ENCODE assay signal across 8 cellular contexts in the genomic region with DNA sequence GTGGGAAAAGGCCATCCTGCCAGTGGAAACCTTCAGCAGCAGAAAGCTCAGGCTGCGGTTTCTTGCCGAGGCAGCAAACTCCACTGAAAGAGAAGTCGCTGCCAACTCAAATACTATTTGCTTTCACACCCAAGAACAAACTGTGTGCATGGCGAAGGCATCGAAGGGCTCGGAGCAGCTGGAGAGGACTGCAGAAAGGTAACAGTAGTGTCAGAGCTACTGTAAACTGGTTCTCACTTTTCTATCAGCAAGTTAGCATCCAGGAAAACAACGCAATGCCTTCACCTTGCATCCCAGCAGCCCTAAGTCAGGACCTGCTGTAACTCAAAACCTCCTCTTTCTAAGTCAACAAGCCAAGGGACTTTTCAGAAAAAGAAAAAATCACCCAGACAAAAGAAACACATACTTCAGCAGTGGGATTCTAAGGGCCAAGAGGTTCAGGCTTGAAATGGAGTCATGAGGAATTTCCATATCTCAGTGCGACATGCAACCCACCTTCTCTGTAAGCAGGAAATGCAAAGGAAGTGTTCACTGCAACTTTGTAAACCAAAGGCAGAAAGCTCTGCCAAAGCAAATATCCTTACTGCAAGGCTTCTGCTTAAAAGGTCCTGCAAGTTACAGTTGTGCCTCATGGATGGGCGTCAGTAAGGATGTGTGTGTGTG.
DNase-seq lines count a peak whose midpoint lies in the region; ATAC-seq and TF ChIP-seq lines count a peak whose summit lies in the region.

No MANE protein-coding gene starts in this region.

- H3K27ac Mint-ChIP-seq in natural killer cell = peak overlapping the region; percentile 38 to 44

- peaks cover 28 to 33% of the 10 kb centered on the region in 2 donors for H3K4me1 Mint-ChIP-seq in natural killer cell

- peak overlapping the region; percentile 64 for H3K4me3 Mint-ChIP-seq in natural killer cell

- CTCF ChIA-PET in A673 (lab: Charles Lee) = no interaction called here

- POLR2A ChIA-PET in A673 (lab: Charles Lee; ENCODE audit: low non-redundant PET) = no interaction called here

- no TSS peak for BruUV-seq in A673 (replicated peaks; lab: Mats Ljungman, UMichigan)

- TF ChIP-seq CTCF in natural killer cell (IDR thresholded peaks at IDR 0.05) (no peak), A673 (conservative IDR thresholded peaks at IDR 0.05; ENCODE audit: low read depth, low read length) (no peak)

- peak; percentile 33 for ATAC-seq in esophagus mucosa
- peak in 2 of 3 donors; percentile 11 to 27 for ATAC-seq in natural killer cell
- no peak for ATAC-seq in HG02884 (IDR thresholded peaks at IDR 0.05; ENCODE audit: unreplicated experiment)

- DNase-seq in activated effector memory CD4-positive, alpha-beta T cell treated with anti-CD3 and anti-CD28 coated beads, Interleukin-2, amount 50 U/mL, for 16 hours = peak; percentile 66
- DNase-seq in activated effector memory CD4-positive, alpha-beta T cell treated with Interleukin-2 at 50 U/mL for 16 hours = no peak
- DNase-seq in UCSD-AML1 (lab: John Stamatoyannopoulos, UW; ENCODE audit: unreplicated experiment) (peak; percentile 77), natural killer cell (no peak), GM19238 (ENCODE audit: insufficient read length, low spot score) (no peak), A673 (ENCODE audit: low spot score) (no peak)

- H3K27me3 Mint-ChIP-seq in natural killer cell (ENCODE audit: low read depth in 2 of 2) = no peaks in the 10 kb centered on the region

- no peaks in the 10 kb centered on the region for H3K9me3 ChIP-seq in A673 (ENCODE audit: low read depth, low read length, poor library complexity, severe bottlenecking)

- H3K27me3 ChIP-seq in A673 (replicated peaks; ENCODE audit: insufficient read depth, low read depth, low read length, poor library complexity) = no peaks in the 10 kb centered on the region

- H3K36me3 Mint-ChIP-seq in natural killer cell = no peaks in the 10 kb centered on the region

- H3K27ac ChIP-seq in A673 (ENCODE audit: low read depth, low read length, poor library complexity, severe bottlenecking) = no peak overlapping the region

- intact Hi-C loops in natural killer cell (cut with micrococcal nuclease) = loop anchor here (5.0 to 10.0 kb wide), 2 partner anchors 67 to 165 kb away; no protein-coding TSS in a partner anchor
- intact Hi-C loops in A673 (cut with micrococcal nuclease; ENCODE audit: unreplicated experiment) = loop anchor here (10.0 kb wide), 1 partner anchor 165 kb away; no protein-coding TSS in a partner anchor

- no peak overlapping the region for H3K4me3 ChIP-seq in A673 (ENCODE audit: low read depth, low read length, poor library complexity, severe bottlenecking)

- H3K9me3 Mint-ChIP-seq in natural killer cell = no peaks in the 10 kb centered on the region

- H3K36me3 ChIP-seq in A673 (ENCODE audit: insufficient read depth, low read length, poor library complexity, severe bottlenecking) = no peaks in the 10 kb centered on the region

- H3K4me1 ChIP-seq in A673 (ENCODE audit: insufficient read depth, low read length, poor library complexity, severe bottlenecking) = peaks cover 8% of the 10 kb centered on the region

Comparison
In these comparisons a context has a peak if more than half of its experiments do, and no peak if none do; other contexts are left out.
1. DNase-seq: peak in activated effector memory CD4-positive, alpha-beta T cell treated with anti-CD3 and anti-CD28 coated beads, Interleukin-2, amount 50 U/mL, for 16 hours (single experiment) and UCSD-AML1 (single experiment); none in activated effector memory CD4-positive, alpha-beta T cell treated with Interleukin-2 at 50 U/mL for 16 hours (single experiment), natural killer cell (single experiment), GM19238 (single experiment) and A673 (single experiment).